In the genomic region with DNA sequence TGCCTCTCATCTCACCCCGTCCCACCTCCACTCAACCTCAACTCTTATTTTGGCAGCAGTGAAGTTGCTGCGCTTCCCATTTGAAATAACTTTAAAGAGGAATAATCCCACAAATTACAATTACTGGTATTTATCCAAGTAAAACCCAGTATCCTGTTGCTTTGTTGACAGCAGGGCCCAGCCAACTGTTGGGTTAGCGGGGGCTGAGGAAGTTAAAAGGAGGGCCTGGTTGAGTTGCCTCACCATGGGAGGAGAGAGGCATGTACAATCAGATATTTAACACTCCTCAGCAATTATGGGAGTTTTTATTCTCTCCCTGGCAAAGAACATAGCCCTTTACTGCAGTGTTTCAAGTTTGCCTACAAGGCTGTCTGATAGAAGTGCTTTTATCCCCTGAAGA, we compare ENCODE assay signal across 23 cellular contexts.
A peak's percentile ranks its signal among the peaks of the same experiment; 100 is the strongest.
DNase-seq lines count a peak whose midpoint lies in the region; ATAC-seq, FAIRE-seq and TF ChIP-seq lines count a peak whose summit lies in the region.
"Had no signal": no experiment of that assay in that cellular context is flagged by ENCODE, and none has a peak within 500 bp of the region (broad histone marks: within the 10 kb centered on the region; RNA-seq: fewer than 3 reads in every experiment).

No MANE protein-coding gene starts in this region.

- POLR2A ChIA-PET in A673 (lab: Charles Lee; ENCODE audit: low non-redundant PET), result no interaction called here
- POLR2A ChIA-PET in K562 (lab: Yijun Ruan, JAX), result interaction anchor here (0.6 kb wide), 1 partner anchor 16 kb away, joined by 3 read pairs; no protein-coding TSS in a partner anchor

- H4K20me1 ChIP-seq in K562 (replicated peaks; ENCODE audit: control insufficient read depth, insufficient read depth, low read length), result no peaks in the 10 kb centered on the region

- no peaks in the 10 kb centered on the region for H3K79me2 ChIP-seq in K562 (ENCODE audit: control insufficient read depth, insufficient read depth, low read length)

- H3K9ac ChIP-seq in K562 (ENCODE audit: insufficient read depth in 1 of 2, low read depth in 2 of 2, low read length in 2 of 2), result no peak overlapping the region
- H3K9ac ChIP-seq: SK-N-SH had no signal

- TF ChIP-seq CTCF in A673 (conservative IDR thresholded peaks at IDR 0.05; ENCODE audit: low read depth, low read length) (no peak), K562 (IDR thresholded peaks at IDR 0.05 in 2 of 3, conservative IDR thresholded peaks at IDR 0.05 in 1 of 3; ENCODE audit: insufficient read depth in 2 of 3, low read depth in 1 of 3, low read length in 3 of 3) (no peak), nephron progenitor cell (IDR thresholded peaks at IDR 0.05) (no peak), heart right ventricle (IDR thresholded peaks at IDR 0.05) (no peak), heart left ventricle (IDR thresholded peaks at IDR 0.05) (no peak)

- peaks cover 9% of the 10 kb centered on the region for H3K27me3 Mint-ChIP-seq in nephron progenitor cell (ENCODE audit: low read depth, poor library complexity)

- DNase-seq in A673 (ENCODE audit: low spot score), result peak; percentile 19
- DNase-seq in K562 (ENCODE audit: extremely low read depth in 1 of 4, low spot score in 3 of 4), result no peak
- DNase-seq in nephron progenitor cell, result no peak
- peak; percentile 12 for DNase-seq in retina
- no peak for DNase-seq in heart right ventricle
- DNase-seq in heart left ventricle, result no peak
- no peak for DNase-seq in SKM-1 treated with dmso at 0.1 percent for 144 hours (lab: John Stamatoyannopoulos, UW; ENCODE audit: unreplicated experiment)
- DNase-seq: 8988T, Calu3, DMS153, DND-41, HFFc6, KBM-7, MG63, NCI-H2029, NCI-H226, NCI-H524 treated with DMSO at 0.1 percent for 48 hours, NCI-H774, SIG-M5, SK-N-SH had no signal

- TF ChIP-seq POLR2A in K562 (conservative IDR thresholded peaks at IDR 0.05) (no peak), heart left ventricle (IDR thresholded peaks at IDR 0.05) (no peak)

- H3K27ac Mint-ChIP-seq in nephron progenitor cell, result peak overlapping the region; percentile 10
- H3K27ac Mint-ChIP-seq: HFFc6 had no signal

- H3K27me3 ChIP-seq in A673 (replicated peaks; ENCODE audit: insufficient read depth, low read depth, low read length, poor library complexity), result no peaks in the 10 kb centered on the region
- H3K27me3 ChIP-seq in K562 (ENCODE audit: control insufficient read depth in 2 of 2, insufficient read depth in 2 of 2, low read length in 2 of 2), result no peaks in the 10 kb centered on the region
- peaks cover 0 to 4% (median 0%) of the 10 kb centered on the region in 7 donors for H3K27me3 ChIP-seq in heart right ventricle
- no peaks in the 10 kb centered on the region for H3K27me3 ChIP-seq in heart left ventricle
- H3K27me3 ChIP-seq: MG63 had no signal

- no peak overlapping the region for H3K4me2 ChIP-seq in K562 (ENCODE audit: insufficient read depth, low read length)
- H3K4me2 ChIP-seq: SK-N-SH had no signal

- peak overlapping the region; percentile 48; the same call in 1 of the 2 replicates for H2AFZ ChIP-seq in K562 (ENCODE audit: low read depth, low read length)

- no peak for TF ChIP-seq RAD21 in K562 (CRISPR knock-in tag; conservative IDR thresholded peaks at IDR 0.05 in 1 of 2, IDR thresholded peaks at IDR 0.05 in 1 of 2)

- H3K27ac ChIP-seq in A673 (ENCODE audit: low read depth, low read length, poor library complexity, severe bottlenecking) (no peak overlapping the region), K562 (ENCODE audit: extremely low read depth, low read depth, low read length) (no peak overlapping the region), heart right ventricle (no peak overlapping the region), heart left ventricle (no peak overlapping the region)

- no peaks in the 10 kb centered on the region for H3K9me1 ChIP-seq in K562 (ENCODE audit: control insufficient read depth, insufficient read depth, low read length)

- ATAC-seq in K562 (no peak), heart right ventricle (no peak), heart left ventricle (no peak)

- no peaks in the 10 kb centered on the region for H3K36me3 Mint-ChIP-seq in nephron progenitor cell (ENCODE audit: low read depth)

- H3K9me3 ChIP-seq in A673 (ENCODE audit: low read depth, low read length, poor library complexity, severe bottlenecking) (no peaks in the 10 kb centered on the region), K562 (replicated peaks; ENCODE audit: control insufficient read depth, insufficient read depth, low read depth, low read length) (no peaks in the 10 kb centered on the region), heart right ventricle (no peaks in the 10 kb centered on the region), heart left ventricle (no peaks in the 10 kb centered on the region)
- H3K9me3 ChIP-seq: HAP-1, MG63, SK-N-SH had no signal

- TF ChIP-seq EP300 in K562 (IDR thresholded peaks at IDR 0.05; ENCODE audit: low read length), result no peak

- no peaks in the 10 kb centered on the region for H3K9me3 Mint-ChIP-seq in nephron progenitor cell
- H3K9me3 Mint-ChIP-seq: HFFc6 had no signal

- WGBS in K562 (ENCODE audit: insufficient coverage, low coverage, missing lambda C conversion rate), result 87% methylated on average over 3 of the region's 3 CpGs
- 76 to 87% methylated on average over 3 of the region's 3 CpGs for WGBS in heart right ventricle, 2 donors
- WGBS in heart left ventricle, 4 donors, result 77 to 86% (median 83%) methylated on average over 3 of the region's 3 CpGs

- no peaks in the 10 kb centered on the region for H3K36me3 ChIP-seq in A673 (ENCODE audit: insufficient read depth, low read length, poor library complexity, severe bottlenecking)
- no peaks in the 10 kb centered on the region for H3K36me3 ChIP-seq in K562 (ENCODE audit: control insufficient read depth, insufficient read depth, low read length)
- H3K36me3 ChIP-seq in heart right ventricle, result no peaks in the 10 kb centered on the region
- H3K36me3 ChIP-seq in heart left ventricle, result no peaks in the 10 kb centered on the region
- H3K36me3 ChIP-seq: HAP-1, MG63 had no signal

- H3K4me1 Mint-ChIP-seq in nephron progenitor cell, result peaks cover 24% of the 10 kb centered on the region

- intact Hi-C loops in A673 (cut with micrococcal nuclease; ENCODE audit: unreplicated experiment), result no loop called here
- intact Hi-C loops in K562 (cut with micrococcal nuclease), result no loop called here
- intact Hi-C loops in heart right ventricle (cut with DNase I), result no loop called here
- intact Hi-C loops in heart left ventricle (cut with DNase I), result no loop called here

- in situ Hi-C loops in K562 (cut with MboI), result no loop called here

- CTCF ChIA-PET in A673 (lab: Charles Lee), result no interaction called here
- CTCF ChIA-PET in K562 (lab: Yijun Ruan, JAX; ENCODE audit: low intra/inter-chr PET ratio), result no interaction called here

- H3K4me3 ChIP-seq in A673 (ENCODE audit: low read depth, low read length, poor library complexity, severe bottlenecking) (no peak overlapping the region), K562 (no peak overlapping the region), heart right ventricle (no peak overlapping the region), heart left ventricle (no peak overlapping the region)
- H3K4me3 ChIP-seq: HAP-1, MG63 had no signal

- no peak overlapping the region for H3K4me3 Mint-ChIP-seq in nephron progenitor cell
- H3K4me3 Mint-ChIP-seq: HFFc6 had no signal

- BruUV-seq in A673 (replicated peaks; lab: Mats Ljungman, UMichigan) (no TSS peak), K562 (replicated peaks; lab: Mats Ljungman, UMichigan) (no TSS peak)

- peaks cover 9% of the 10 kb centered on the region for H3K4me1 ChIP-seq in A673 (ENCODE audit: insufficient read depth, low read length, poor library complexity, severe bottlenecking)
- peaks cover 0 to 7% of the 10 kb centered on the region in 2 experiments; a peak in 2 of 5 replicates for H3K4me1 ChIP-seq in K562 (replicated peaks in 1 of 2; ENCODE audit: control insufficient read depth in 2 of 2, insufficient read depth in 2 of 2, low read length in 2 of 2)
- no peaks in the 10 kb centered on the region for H3K4me1 ChIP-seq in heart right ventricle
- H3K4me1 ChIP-seq in heart left ventricle, result peaks cover 0 to 5% (median 0%) of the 10 kb centered on the region in 12 donors
- H3K4me1 ChIP-seq: HAP-1 had no signal

- no peak for FAIRE-seq in K562 (lab: Jason Lieb, UNC)
- FAIRE-seq: GM18507, RCC 7860 had no signal

TF ChIP-seq in K562, 482 proteins besides CTCF, POLR2A, EP300 and RAD21 (continues in another document):
- TF ChIP-seq ZNF239 (CRISPR knock-in tag; IDR thresholded peaks at IDR 0.05) (no peak), LARP7 (IDR thresholded peaks at IDR 0.05) (no peak), RAD51 (IDR thresholded peaks at IDR 0.05; ENCODE audit: borderline replicate concordance, low read depth) (no peak), NCOA1 (IDR thresholded peaks at IDR 0.05; ENCODE audit: low read depth) (no peak), ZKSCAN1 (IDR thresholded peaks at IDR 0.05; ENCODE audit: low read depth, low read length) (no peak), TRIM24 (IDR thresholded peaks at IDR 0.05) (no peak), ZKSCAN8 (CRISPR knock-in tag; IDR thresholded peaks at IDR 0.05) (no peak)

Comparison
In these comparisons a context has a peak if more than half of its experiments do, and no peak if none do; other contexts are left out.
1. DNase-seq: peak in A673 (single experiment) and retina (single experiment); none in K562 (0 of 4), nephron progenitor cell (single experiment), heart right ventricle (0 of 2), heart left ventricle (0 of 5) and SKM-1 treated with dmso at 0.1 percent for 144 hours (single experiment).